1 cellular context compared by ENCODE assay signal in genomic region chr12:53972152-53972702, GRCh38.
A peak's percentile ranks its signal among the peaks of the same experiment; 100 is the strongest.
TF ChIP-seq lines count a peak whose summit lies in the region.

No MANE protein-coding gene starts in this region.

TF ChIP-seq in HEK293, 187 proteins besides CTCF, POLR2A, EP300 and RAD21 (continued from another document):
- TF ChIP-seq ZNF692 (tag by site-specific recombination; IDR thresholded peaks at IDR 0.05) = no peak
- TF ChIP-seq OSR2 (tag by site-specific recombination; IDR thresholded peaks at IDR 0.05) = no peak
- TF ChIP-seq KLF7 (tag by site-specific recombination; IDR thresholded peaks at IDR 0.05; ENCODE audit: borderline replicate concordance) = no peak
- TF ChIP-seq MEIS1 (CRISPR knock-in tag; IDR thresholded peaks at IDR 0.05; ENCODE audit: borderline replicate concordance) = no peak
- TF ChIP-seq ZNF449 (tag by site-specific recombination; IDR thresholded peaks at IDR 0.05) = peak; percentile 22; the same call in 1 of the 2 replicates
- TF ChIP-seq WT1 (tag by site-specific recombination; IDR thresholded peaks at IDR 0.05) = peak; percentile 54; the same call in 1 of the 2 replicates
- no peak for TF ChIP-seq ZNF148 (tag by site-specific recombination; IDR thresholded peaks at IDR 0.05; ENCODE audit: borderline replicate concordance)
- TF ChIP-seq ZNF776 (tag by site-specific recombination; IDR thresholded peaks at IDR 0.05; ENCODE audit: borderline replicate concordance) = no peak
